8 cellular contexts compared by ENCODE assay signal in genomic region chr16:58629681-58630640, GRCh38. TPM values are rescaled to one million over a fixed set of nuclear protein-coding genes. Genes with fewer than 3 reads are reported as not detected.
DNase-seq lines count a peak whose midpoint lies in the region; ATAC-seq and TF ChIP-seq lines count a peak whose summit lies in the region.

Gene CNOT1 (minus strand): TSS chr16:58629826. CDS start chr16:58599337, 30,489 bp downstream.

- peak within 1 kb of the TSS; percentile 91 for H3K27ac ChIP-seq in CD8-positive, alpha-beta T cell (ENCODE audit: low read depth, low read length)
- peak within 1 kb of the TSS; percentile 97 for H3K27ac ChIP-seq in lower lobe of right lung

- H3K27ac Mint-ChIP-seq in CD8-positive, alpha-beta T cell: peak within 1 kb of the TSS; percentile 100

- peaks cover 18% of the 10 kb centered on the region for H3K4me1 ChIP-seq in CD8-positive, alpha-beta T cell (ENCODE audit: insufficient read depth, low read length)
- peaks cover 34% of the 10 kb centered on the region for H3K4me1 ChIP-seq in lower lobe of right lung

- POLR2A ChIA-PET in CD8-positive, alpha-beta T cell (lab: Charles Lee): interaction anchor here (1.6 kb wide), 1 partner anchor 237 kb away, joined by 4 read pairs; the partner anchor contains the start of gene GINS3

- CTCF ChIA-PET in CD8-positive, alpha-beta T cell (lab: Charles Lee): no interaction called here

- peak; percentile 95 to 98 (median 97) for DNase-seq in CD8-positive, alpha-beta T cell
- DNase-seq in HS-27A (ENCODE audit: low read depth): peak; percentile 99
- DNase-seq in NK-92 (lab: John Stamatoyannopoulos, UW; ENCODE audit: unreplicated experiment): peak; percentile 78
- peak; percentile 92 to 94 for DNase-seq in activated CD8-positive, alpha-beta memory T cell treated with anti-CD3 and anti-CD28 coated beads for 1 hour (ENCODE audit: extremely low read depth in 1 of 2, low read depth in 1 of 2)
- peak; percentile 95 for DNase-seq in effector CD4-positive, alpha-beta T cell
- DNase-seq in lower lobe of right lung: peak; percentile 97
- peak; percentile 95 to 97 (median 96) for DNase-seq in stimulated activated CD4-positive, alpha-beta T cell treated with anti-CD3 and anti-CD28 coated beads, TNF-alpha, amount 100 ng/mL, for 24 hours (ENCODE audit: low read depth in 3 of 3)

- peak within 1 kb of the TSS; percentile 93 for H3K4me3 ChIP-seq in CD8-positive, alpha-beta T cell (ENCODE audit: low read depth, low read length)
- peak within 1 kb of the TSS; percentile 98 for H3K4me3 ChIP-seq in lower lobe of right lung

- H3K4me1 Mint-ChIP-seq in CD8-positive, alpha-beta T cell (ENCODE audit: low read depth): peaks cover 27% of the 10 kb centered on the region

- no peaks in the 10 kb centered on the region for H3K9me3 Mint-ChIP-seq in CD8-positive, alpha-beta T cell

- peaks cover 11% of the 10 kb centered on the region for H3K36me3 Mint-ChIP-seq in CD8-positive, alpha-beta T cell

- H3K36me3 ChIP-seq in CD8-positive, alpha-beta T cell (ENCODE audit: insufficient read depth, low read length): no peaks in the 10 kb centered on the region
- H3K36me3 ChIP-seq in lower lobe of right lung: peaks cover 8% of the 10 kb centered on the region

- H3K27me3 Mint-ChIP-seq in CD8-positive, alpha-beta T cell (ENCODE audit: low read depth): no peaks in the 10 kb centered on the region

- intact Hi-C loops in CD8-positive, alpha-beta T cell (cut with DNase I, micrococcal nuclease): loop anchor here (1.0 to 10.0 kb wide), 11 partner anchors 54 to 1443 kb away; partner anchors contain the start of genes SETD6 (in 2 of the 2), SLC38A7 (in 2 of the 2), CIAPIN1 (in 1 of the 2) and COQ9 (in 1 of the 2)
- intact Hi-C loops in lower lobe of right lung (cut with DNase I): no loop called here

- H3K4me3 Mint-ChIP-seq in CD8-positive, alpha-beta T cell: peak within 1 kb of the TSS; percentile 100

- peak; percentile 78 for ATAC-seq in CD8-positive, alpha-beta T cell
- peak; percentile 90 for ATAC-seq in GM19467 (IDR thresholded peaks at IDR 0.05; ENCODE audit: unreplicated experiment)
- ATAC-seq in lower lobe of right lung: peak; percentile 96 to 97

- no peaks in the 10 kb centered on the region for H3K27me3 ChIP-seq in CD8-positive, alpha-beta T cell (ENCODE audit: insufficient read depth, low read length)
- H3K27me3 ChIP-seq in lower lobe of right lung (ENCODE audit: low read depth): no peaks in the 10 kb centered on the region

- no peaks in the 10 kb centered on the region for H3K9me3 ChIP-seq in CD8-positive, alpha-beta T cell (ENCODE audit: low read length)
- no peaks in the 10 kb centered on the region for H3K9me3 ChIP-seq in lower lobe of right lung

- TF ChIP-seq CTCF in CD8-positive, alpha-beta T cell (IDR thresholded peaks at IDR 0.05): no peak
- no peak for TF ChIP-seq CTCF in lower lobe of right lung (IDR thresholded peaks at IDR 0.05)

RNA-seq across cellular contexts. Expression of gene CNOT1, which starts in this region (rescaled TPM):
- total RNA-seq in CD8-positive, alpha-beta T cell: 100 to 1,000 TPM; 165 to 177 TPM
- total RNA-seq in lower lobe of right lung: 172 TPM

Comparison
In these comparisons a context has a peak if more than half of its experiments do, and no peak if none do; other contexts are left out.
1. Peak in every context shown above with its lines: DNase-seq, ATAC-seq, H3K4me3 ChIP-seq and H3K27ac ChIP-seq.